In the genomic region with DNA sequence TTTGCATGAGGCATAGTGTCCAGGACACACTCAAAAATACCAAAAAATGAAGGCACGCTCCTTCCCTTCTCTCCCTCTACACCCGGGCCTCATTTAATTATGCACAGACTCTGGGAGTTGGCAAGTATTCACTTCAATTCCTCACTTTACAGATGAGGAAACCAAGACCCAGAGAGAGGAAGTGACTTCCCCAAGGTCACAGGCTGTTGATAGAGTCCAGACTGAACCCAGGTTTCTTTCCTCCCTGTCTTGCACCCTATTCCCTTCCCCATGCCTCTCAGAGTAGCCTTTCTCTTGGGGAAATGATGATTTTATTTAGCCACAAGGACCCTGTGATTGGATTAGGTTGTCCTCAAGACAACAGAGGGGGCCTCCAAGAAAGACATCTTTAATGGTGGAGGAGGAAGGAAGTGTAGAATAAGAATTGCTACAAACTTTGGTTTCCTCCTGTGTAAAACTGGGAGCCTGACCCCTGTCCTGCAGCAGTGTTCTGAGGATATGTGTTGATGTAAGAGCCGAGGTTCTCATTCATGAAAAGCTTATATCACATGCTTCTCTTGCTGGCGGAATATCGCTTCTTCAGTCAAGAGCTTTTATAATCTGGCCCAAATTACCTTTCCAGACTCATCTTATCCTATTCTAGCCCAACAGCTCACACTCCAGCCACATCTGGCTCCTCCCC, we compare ENCODE assay signal across 1 cellular context.
TF ChIP-seq lines count a peak whose summit lies in the region.

No MANE protein-coding gene starts in this region.

TF ChIP-seq in HepG2, 621 proteins besides CTCF, POLR2A, EP300 and RAD21:
- TF ChIP-seq HOXA9 (CRISPR knock-in tag; IDR thresholded peaks at IDR 0.05; ENCODE audit: borderline replicate concordance) (no peak), STAG1 (CRISPR knock-in tag; IDR thresholded peaks at IDR 0.05) (no peak), ZNF747 (CRISPR knock-in tag; IDR thresholded peaks at IDR 0.05; ENCODE audit: borderline replicate concordance) (0 out of 2 replicates have a peak, but pooled peaks have one; percentile 38), ZSCAN31 (CRISPR knock-in tag; IDR thresholded peaks at IDR 0.05; ENCODE audit: low read depth) (0 out of 2 replicates have a peak, but pooled peaks have one; percentile 33), TBX2 (CRISPR knock-in tag; IDR thresholded peaks at IDR 0.05; ENCODE audit: borderline replicate concordance) (peak; percentile 49; the same call in 1 of the 2 replicates), CBX5 (CRISPR knock-in tag; IDR thresholded peaks at IDR 0.05; ENCODE audit: borderline replicate concordance) (no peak), ARID4A (CRISPR knock-in tag; IDR thresholded peaks at IDR 0.05; ENCODE audit: borderline replicate concordance) (peak; percentile 23; the same call in 1 of the 2 replicates), ZSCAN21 (CRISPR knock-in tag; IDR thresholded peaks at IDR 0.05; ENCODE audit: borderline replicate concordance) (peak; percentile 12; the same call in 1 of the 2 replicates), RAD51 (IDR thresholded peaks at IDR 0.05; ENCODE audit: borderline replicate concordance) (no peak), FOXO4 (CRISPR knock-in tag; conservative IDR thresholded peaks at IDR 0.05) (0 out of 2 replicates have a peak, but pooled peaks have one; percentile 34), KDM5B (CRISPR knock-in tag; IDR thresholded peaks at IDR 0.05; ENCODE audit: borderline replicate concordance) (0 out of 2 replicates have a peak, but pooled peaks have one; percentile 15), SRF (IDR thresholded peaks at IDR 0.05; ENCODE audit: low read depth, low read length) (no peak), ZBTB38 (CRISPR knock-in tag; IDR thresholded peaks at IDR 0.05) (0 out of 2 replicates have a peak, but pooled peaks have one; percentile 0)
- TF ChIP-seq, protein P1, sequence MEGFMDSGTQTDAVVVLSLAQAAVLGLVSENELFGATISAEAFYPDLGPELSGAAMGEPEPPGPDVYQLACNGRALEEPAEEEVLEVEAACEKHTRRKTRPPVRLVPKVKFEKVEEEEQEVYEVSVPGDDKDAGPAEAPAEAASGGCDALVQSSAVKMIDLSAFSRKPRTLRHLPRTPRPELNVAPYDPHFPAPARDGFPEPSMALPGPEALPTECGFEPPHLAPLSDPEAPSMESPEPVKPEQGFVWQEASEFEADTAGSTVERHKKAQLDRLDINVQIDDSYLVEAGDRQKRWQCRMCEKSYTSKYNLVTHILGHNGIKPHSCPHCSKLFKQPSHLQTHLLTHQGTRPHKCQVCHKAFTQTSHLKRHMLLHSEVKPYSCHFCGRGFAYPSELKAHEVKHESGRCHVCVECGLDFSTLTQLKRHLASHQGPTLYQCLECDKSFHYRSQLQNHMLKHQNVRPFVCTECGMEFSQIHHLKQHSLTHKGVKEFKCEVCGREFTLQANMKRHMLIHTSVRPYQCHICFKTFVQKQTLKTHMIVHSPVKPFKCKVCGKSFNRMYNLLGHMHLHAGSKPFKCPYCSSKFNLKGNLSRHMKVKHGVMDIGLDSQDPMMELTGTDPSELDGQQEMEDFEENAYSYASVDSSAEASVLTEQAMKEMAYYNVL (CRISPR knock-in tag; IDR thresholded peaks at IDR 0.05; ENCODE audit: borderline replicate concordance) = 0 out of 2 replicates have a peak, but pooled peaks have one; percentile 28
TF ChIP-seq in HepG2: peak in this region for 9.
